ENCODE assay signal across 6 cellular contexts in the genomic region with DNA sequence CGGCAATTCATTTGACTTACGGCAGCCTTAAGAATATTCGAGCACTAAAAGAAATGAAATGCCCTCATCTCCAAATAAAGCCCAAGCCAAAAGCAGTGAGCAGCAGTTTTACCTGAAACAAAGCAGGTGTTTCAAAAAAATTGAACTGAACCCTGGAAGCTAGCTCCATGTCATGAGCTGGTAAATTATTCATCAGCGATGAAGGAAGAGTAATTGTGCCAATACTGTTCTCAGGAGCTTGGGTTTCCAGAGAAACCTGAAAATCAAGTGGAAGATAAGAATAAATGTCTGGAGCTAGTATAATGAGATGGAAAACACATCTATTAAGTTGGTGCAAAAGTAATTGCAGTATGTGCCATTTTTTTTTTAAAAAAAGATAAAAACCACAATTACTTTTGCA.
"Had no signal": no experiment of that assay in that cellular context is flagged by ENCODE, and none has a peak within 500 bp of the region (broad histone marks: within the 10 kb centered on the region; RNA-seq: fewer than 3 reads in every experiment).

No MANE protein-coding gene starts in this region.

- FAIRE-seq: HepG2, HTR-8/SVneo, K562 had no signal

- DNase-seq: IMR-90, KBM-7 had no signal

- H3K27ac ChIP-seq: HL-60 had no signal

- H3K4me3 ChIP-seq: K562 had no signal

- ATAC-seq: HepG2, K562 had no signal
